Comparison of ENCODE assay signal across 23 cellular contexts in genomic region chr5:40601198-40601868, GRCh38.
DNase-seq lines count a peak whose midpoint lies in the region; ATAC-seq and TF ChIP-seq lines count a peak whose summit lies in the region.
"Had no signal": no experiment of that assay in that cellular context is flagged by ENCODE, and none has a peak within 500 bp of the region (broad histone marks: within the 10 kb centered on the region; RNA-seq: fewer than 3 reads in every experiment).

No MANE protein-coding gene starts in this region.

- peak overlapping the region; percentile 47 for H2BK120ac ChIP-seq in IMR-90 (ENCODE audit: low read depth, low read length)
- H2BK120ac ChIP-seq in mesendoderm (ENCODE audit: low read depth, low read length) = no peak overlapping the region

- H3K23ac ChIP-seq in IMR-90 (ENCODE audit: low read depth, low read length) (no peak overlapping the region), mesendoderm (ENCODE audit: low read length) (no peak overlapping the region)

- dilution Hi-C loops in IMR-90 (cut with HindIII; ENCODE audit: low sequenced_read_pairs, unreplicated experiment) = no loop called here

- H2BK15ac ChIP-seq in IMR-90 (ENCODE audit: low read depth, low read length) (no peak overlapping the region), mesendoderm (replicated peaks; ENCODE audit: low read depth) (no peak overlapping the region)

- H4K20me1 ChIP-seq in IMR-90 (ENCODE audit: insufficient read depth, low read length) = no peaks in the 10 kb centered on the region

- no peak overlapping the region for H2BK5ac ChIP-seq in IMR-90 (ENCODE audit: low read depth, low read length, poor library complexity, severe bottlenecking)
- no peak overlapping the region for H2BK5ac ChIP-seq in mesendoderm (ENCODE audit: low read length)

- POLR2A ChIA-PET in IMR-90 (lab: Charles Lee; ENCODE audit: unreplicated experiment) = no interaction called here

- H3K14ac ChIP-seq in IMR-90 (replicated peaks; ENCODE audit: low read depth, low read length) = 0 out of 2 replicates have a peak overlapping the region, but pooled peaks have one; percentile 28

- CTCF ChIA-PET in IMR-90 (lab: Yijun Ruan, JAX) = interaction anchor here (0.5 to 0.6 kb wide), 2 partner anchors 75 to 125 kb away, joined by 3 to 6 read pairs; no protein-coding TSS in a partner anchor

- H3K36me3 ChIP-seq in IMR-90 (ENCODE audit: control insufficient read depth, insufficient read depth, low read length) (no peaks in the 10 kb centered on the region), mesendoderm (ENCODE audit: control insufficient read depth, insufficient read depth, low read length) (no peaks in the 10 kb centered on the region)
- H3K36me3 ChIP-seq: esophagus muscularis mucosa had no signal

- no peak overlapping the region for H4K91ac ChIP-seq in IMR-90 (ENCODE audit: insufficient read depth, low read depth, low read length)

- peak overlapping the region; percentile 27; the same call in 1 of the 2 replicates for H2BK20ac ChIP-seq in IMR-90 (ENCODE audit: low read depth, low read length)

- peak overlapping the region; percentile 70; the same call in 1 of the 2 replicates for H4K5ac ChIP-seq in IMR-90 (ENCODE audit: low read depth, low read length)
- H4K5ac ChIP-seq in mesendoderm (ENCODE audit: low read length) = no peak overlapping the region

- in situ Hi-C loops in IMR-90 (cut with MboI; ENCODE audit: low sequenced_read_pairs) = no loop called here

- H3K4ac ChIP-seq in IMR-90 (ENCODE audit: low read depth, low read length) (no peak overlapping the region; the same call in 1 of the 2 replicates), mesendoderm (ENCODE audit: low read depth, low read length) (no peak overlapping the region)

- H2AK5ac ChIP-seq in IMR-90 (ENCODE audit: low read depth, low read length) = no peak overlapping the region
- H2AK5ac ChIP-seq in mesendoderm (ENCODE audit: low read length) = no peak overlapping the region

- peaks cover 4% of the 10 kb centered on the region for H3K9me1 ChIP-seq in IMR-90 (ENCODE audit: insufficient read depth, low read length)

- H3K56ac ChIP-seq in IMR-90 (ENCODE audit: extremely low read depth, insufficient read depth, low read length) (no peak overlapping the region), mesendoderm (ENCODE audit: low read length) (no peak overlapping the region)

- peak; percentile 20 for DNase-seq in DMS53 (lab: John Stamatoyannopoulos, UW)
- DNase-seq in DMS53 treated with DMSO at 0.1 percent for 48 hours (lab: John Stamatoyannopoulos, UW; ENCODE audit: unreplicated experiment) = no peak
- DNase-seq in IMR-90 = no peak
- DNase-seq in SW480 (ENCODE audit: low spot score) = peak; percentile 17
- no peak for DNase-seq in mesendoderm
- no peak for DNase-seq in activated CD4-positive, alpha-beta T cell treated with anti-CD3 and anti-CD28 coated beads for 48 hours
- DNase-seq in NK-92 treated with Interleukin-12 subunit alpha and Interleukin-12 subunit beta, amount 100 ng/mL, for 24 hours (lab: John Stamatoyannopoulos, UW) = no peak
- DNase-seq in erythroblast (lab: John Stamatoyannopoulos, UW) = no peak
- DNase-seq: 8988T; activated CD4-positive, alpha-beta memory T cell treated with anti-CD3 and anti-CD28 coated beads, Interleukin-2, amount 10 ng/mL, durations not matched to agents 7 days and 5 days; activated CD4-positive, CD25-positive, alpha-beta regulatory T cell; activated gamma-delta T cell; activated T-cell treated with anti-CD3 and anti-CD28 coated beads for 4 hours; body of pancreas; DMS79; effector CD8-positive, alpha-beta T cell; Karpas-422; left ventricle myocardium superior; NCI-H1092; NCI-H187 treated with DMSO at 0.1 percent for 48 hours; NCI-H526; T1000 had no signal

- H3K27ac ChIP-seq in IMR-90 (ENCODE audit: insufficient read depth, low read length) (no peak overlapping the region), mesendoderm (ENCODE audit: low read depth, low read length) (no peak overlapping the region)
- H3K27ac ChIP-seq: body of pancreas, esophagus muscularis mucosa had no signal

- H2AFZ ChIP-seq in IMR-90 (replicated peaks; ENCODE audit: low read length, poor library complexity) = no peak overlapping the region

- TF ChIP-seq CTCF in IMR-90 (conservative IDR thresholded peaks at IDR 0.05; ENCODE audit: low read depth, low read length) = no peak

- H3K79me2 ChIP-seq in mesendoderm (ENCODE audit: control insufficient read depth, insufficient read depth, low read length) = no peaks in the 10 kb centered on the region

- no peaks in the 10 kb centered on the region for H3K27me3 ChIP-seq in IMR-90 (ENCODE audit: control insufficient read depth, insufficient read depth, low read length)
- H3K27me3 ChIP-seq in mesendoderm (ENCODE audit: insufficient read depth, low read length, poor library complexity) = no peaks in the 10 kb centered on the region
- H3K27me3 ChIP-seq: body of pancreas, esophagus muscularis mucosa had no signal

- H3K9ac ChIP-seq in IMR-90 (ENCODE audit: low read depth, low read length) (no peak overlapping the region), mesendoderm (ENCODE audit: low read length) (no peak overlapping the region)

- no peaks in the 10 kb centered on the region for H3K9me3 ChIP-seq in IMR-90 (ENCODE audit: control insufficient read depth, insufficient read depth, low read length)
- H3K9me3 ChIP-seq: body of pancreas, esophagus muscularis mucosa had no signal

- TF ChIP-seq RAD21 in IMR-90 (IDR thresholded peaks at IDR 0.05; ENCODE audit: low read length) = no peak

- H3K18ac ChIP-seq in IMR-90 (ENCODE audit: low read depth, low read length) (peak overlapping the region; percentile 94; the same call in 1 of the 2 replicates), mesendoderm (ENCODE audit: low read length) (peak overlapping the region; percentile 39)

- H3K4me1 ChIP-seq in IMR-90 (ENCODE audit: control insufficient read depth, insufficient read depth, low read length) (peaks cover 9% of the 10 kb centered on the region), mesendoderm (ENCODE audit: control insufficient read depth, low read depth, low read length) (no peaks in the 10 kb centered on the region)
- H3K4me1 ChIP-seq: body of pancreas, esophagus muscularis mucosa had no signal

- H4K8ac ChIP-seq in IMR-90 (ENCODE audit: low read depth in 2 of 2, low read length in 2 of 2) = peak overlapping the region in 1 of 2 experiments; percentile 0; a peak in 1 of 4 replicates
- H4K8ac ChIP-seq in mesendoderm (ENCODE audit: low read depth, low read length) = no peak overlapping the region

- H3K79me1 ChIP-seq in IMR-90 (ENCODE audit: low read depth in 1 of 2, low read length in 2 of 2) (no peaks in the 10 kb centered on the region), mesendoderm (ENCODE audit: low read length) (no peaks in the 10 kb centered on the region)

- BruUV-seq in IMR-90 (replicated peaks; lab: Mats Ljungman, UMichigan) = no TSS peak

- no peak overlapping the region for H3K4me2 ChIP-seq in IMR-90 (ENCODE audit: low read depth, low read length)
- no peak overlapping the region for H3K4me2 ChIP-seq in mesendoderm (ENCODE audit: low read length)

- intact Hi-C loops in IMR-90 (cut with micrococcal nuclease) = no loop called here

- TF ChIP-seq POLR2A in IMR-90 (IDR thresholded peaks at IDR 0.05; ENCODE audit: low read depth, low read length) = no peak
- TF ChIP-seq POLR2A in erythroblast (IDR thresholded peaks at IDR 0.05; ENCODE audit: low read length) = no peak

- no peak for ATAC-seq in IMR-90 (ENCODE audit: low read depth)
- ATAC-seq: body of pancreas, left ventricle myocardium superior had no signal

- no peak overlapping the region for H3K4me3 ChIP-seq in IMR-90 (ENCODE audit: insufficient read depth, low read depth, low read length)
- H3K4me3 ChIP-seq in mesendoderm (ENCODE audit: low read length) = no peak overlapping the region
- H3K4me3 ChIP-seq: body of pancreas, esophagus muscularis mucosa had no signal

- no peak overlapping the region for H2AK9ac ChIP-seq in IMR-90 (replicated peaks; ENCODE audit: low read depth, low read length, poor library complexity)

TF ChIP-seq in IMR-90, 13 proteins besides CTCF, POLR2A, EP300 and RAD21:
- TF ChIP-seq MAZ (IDR thresholded peaks at IDR 0.05; ENCODE audit: borderline replicate concordance, low read depth, low read length) = no peak
- TF ChIP-seq ELK1 (IDR thresholded peaks at IDR 0.05; ENCODE audit: borderline replicate concordance, low read depth, low read length) = no peak
- no peak for TF ChIP-seq USF2 (IDR thresholded peaks at IDR 0.05; ENCODE audit: low read depth, low read length)
- no peak for TF ChIP-seq MXI1 (IDR thresholded peaks at IDR 0.05; ENCODE audit: borderline replicate concordance, low read depth, low read length)
- TF ChIP-seq BHLHE40 (IDR thresholded peaks at IDR 0.05; ENCODE audit: low read depth, low read length) = no peak
- no peak for TF ChIP-seq CEBPB (IDR thresholded peaks at IDR 0.05; ENCODE audit: low read depth, low read length)
- no peak for TF ChIP-seq RCOR1 (IDR thresholded peaks at IDR 0.05; ENCODE audit: insufficient replicate concordance, low read length)
- TF ChIP-seq SMC3 (IDR thresholded peaks at IDR 0.05; ENCODE audit: low read depth, low read length) = no peak
- no peak for TF ChIP-seq RFX5 (IDR thresholded peaks at IDR 0.05; ENCODE audit: low read depth, low read length)
- TF ChIP-seq NFE2L2 (IDR thresholded peaks at IDR 0.05; ENCODE audit: low read depth, low read length) = no peak
- TF ChIP-seq MAFK (IDR thresholded peaks at IDR 0.05; ENCODE audit: low read depth, low read length) = no peak
- no peak for TF ChIP-seq CHD1 (IDR thresholded peaks at IDR 0.05; ENCODE audit: low read depth, low read length)
- TF ChIP-seq FOS (IDR thresholded peaks at IDR 0.05; ENCODE audit: low read depth, low read length) = no peak

Comparison
In these comparisons a context has a peak if more than half of its experiments do, and no peak if none do; other contexts are left out.
1. DNase-seq: peak in DMS53 (single experiment) and SW480 (single experiment); none in DMS53 treated with DMSO at 0.1 percent for 48 hours (single experiment), IMR-90 (single experiment), mesendoderm (single experiment), activated CD4-positive, alpha-beta T cell treated with anti-CD3 and anti-CD28 coated beads for 48 hours (single experiment), NK-92 treated with Interleukin-12 subunit alpha and Interleukin-12 subunit beta, amount 100 ng/mL, for 24 hours (single experiment) and erythroblast (0 of 2).